Comparison of ENCODE assay signal across 8 cellular contexts in the genomic region with DNA sequence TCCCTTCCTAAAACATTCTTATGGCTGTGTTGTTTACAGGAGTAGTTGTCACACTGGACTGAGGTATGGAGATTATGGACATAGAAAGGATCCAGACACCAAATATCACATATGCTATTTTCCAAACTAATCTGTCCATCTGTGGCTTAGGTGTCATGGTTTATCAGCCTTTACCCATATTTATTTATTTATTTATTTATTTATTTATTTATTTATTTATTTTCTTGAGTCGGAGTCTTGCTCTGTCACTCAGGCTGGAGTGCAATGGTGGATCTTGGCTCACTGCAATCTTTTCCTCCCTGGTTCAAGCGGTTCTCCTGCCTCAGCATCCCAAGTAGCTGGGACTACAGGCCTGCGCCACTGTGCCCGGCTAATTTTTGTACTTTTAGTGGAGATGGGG.
"Had no signal": no experiment of that assay in that cellular context is flagged by ENCODE, and none has a peak within 500 bp of the region (broad histone marks: within the 10 kb centered on the region; RNA-seq: fewer than 3 reads in every experiment).

No MANE protein-coding gene starts in this region.

- ATAC-seq: GM12878 had no signal

- H3K4me3 ChIP-seq: GM12878 had no signal

- DNase-seq: GDM1, GF-D8 had no signal

- FAIRE-seq: G401.6, GM12878, GM12891, GM12892, GM18507, GM19239 had no signal
